Comparison of ENCODE assay signal across 21 cellular contexts in genomic region chr11:70711911-70712185, GRCh38.
"Had no signal": no experiment of that assay in that cellular context is flagged by ENCODE, and none has a peak within 500 bp of the region (broad histone marks: within the 10 kb centered on the region; RNA-seq: fewer than 3 reads in every experiment).

No MANE protein-coding gene starts in this region.

- H3K4me3 Mint-ChIP-seq: dendritic cell treated with granulocyte-macrophage colony-stimulating factor and Interleukin-4, amounts not matched to agents 40 ng/mL and 50 ng/mL, for 4 days; endodermal cell; natural killer cell; neural progenitor cell; stimulated activated naive B cell treated with anti-CD40 and anti-IgM and Interleukin-4, amounts not matched to agents 10 μg/mL and 1 μg/mL and 100 μg/mL, for 72 hours; stimulated activated naive CD8-positive, alpha-beta T cell treated with anti-CD3 and anti-CD28 coated beads, Interleukin-15, Interleukin-2, amounts not matched to agents 100 ng/mL and 50 ng/mL, for 24 hours had no signal

- H3K4me1 Mint-ChIP-seq: natural killer cell; stimulated activated naive B cell treated with anti-CD40 and anti-IgM and Interleukin-4, amounts not matched to agents 10 μg/mL and 1 μg/mL and 100 μg/mL, for 72 hours had no signal

- ATAC-seq: esophagus mucosa; gastrocnemius medialis; natural killer cell; psoas muscle; right cardiac atrium; stimulated activated naive B cell treated with anti-CD40 and anti-IgM and Interleukin-4, amounts not matched to agents 10 μg/mL and 1 μg/mL and 100 μg/mL, for 72 hours had no signal

- H3K27ac Mint-ChIP-seq: dendritic cell treated with granulocyte-macrophage colony-stimulating factor and Interleukin-4, amounts not matched to agents 40 ng/mL and 50 ng/mL, for 4 days; endodermal cell; natural killer cell; stimulated activated naive B cell treated with anti-CD40 and anti-IgM and Interleukin-4, amounts not matched to agents 10 μg/mL and 1 μg/mL and 100 μg/mL, for 72 hours; stimulated activated naive CD8-positive, alpha-beta T cell treated with anti-CD3 and anti-CD28 coated beads, Interleukin-15, Interleukin-2, amounts not matched to agents 100 ng/mL and 50 ng/mL, for 24 hours had no signal

- H3K36me3 Mint-ChIP-seq: natural killer cell; neural progenitor cell; stimulated activated naive B cell treated with anti-CD40 and anti-IgM and Interleukin-4, amounts not matched to agents 10 μg/mL and 1 μg/mL and 100 μg/mL, for 72 hours had no signal

- H3K27ac ChIP-seq: epithelial cell of prostate, gastrocnemius medialis, neural progenitor cell, psoas muscle, sigmoid colon, thoracic aorta, tibial nerve, upper lobe of left lung, uterus had no signal

- H3K4me2 ChIP-seq: neural progenitor cell had no signal

- H3K9me3 ChIP-seq: gastrocnemius medialis, psoas muscle, sigmoid colon, thoracic aorta, tibial nerve, upper lobe of left lung, uterus had no signal

- H3K27me3 ChIP-seq: neural progenitor cell, upper lobe of left lung, uterus had no signal

- H3K36me3 ChIP-seq: gastrocnemius medialis, neural progenitor cell, sigmoid colon, thoracic aorta, tibial nerve, upper lobe of left lung, uterus had no signal

- H3K4me1 ChIP-seq: gastrocnemius medialis, psoas muscle, sigmoid colon, tibial nerve, uterus had no signal

- H3K4me3 ChIP-seq: gastrocnemius medialis, neural progenitor cell, psoas muscle, sigmoid colon, thoracic aorta, tibial nerve, upper lobe of left lung, uterus had no signal

- H3K9me3 Mint-ChIP-seq: dendritic cell treated with granulocyte-macrophage colony-stimulating factor and Interleukin-4, amounts not matched to agents 40 ng/mL and 50 ng/mL, for 4 days; endodermal cell; natural killer cell; neural progenitor cell; stimulated activated naive B cell treated with anti-CD40 and anti-IgM and Interleukin-4, amounts not matched to agents 10 μg/mL and 1 μg/mL and 100 μg/mL, for 72 hours; stimulated activated naive CD8-positive, alpha-beta T cell treated with anti-CD3 and anti-CD28 coated beads, Interleukin-15, Interleukin-2, amounts not matched to agents 100 ng/mL and 50 ng/mL, for 24 hours had no signal

- DNase-seq: effector CD8-positive, alpha-beta T cell; endodermal cell; gastrocnemius medialis; head of caudate nucleus; mammary epithelial cell; natural killer cell; nucleus accumbens; psoas muscle; sigmoid colon; stimulated activated CD4-positive, alpha-beta T cell treated with anti-CD3 and anti-CD28 coated beads, Interleukin-4, amount 100 ng/mL, for 4 hours; stimulated activated naive B cell treated with anti-CD40 and anti-IgM and Interleukin-4, amounts not matched to agents 10 μg/mL and 1 μg/mL and 100 μg/mL, for 72 hours; uterus had no signal

- H3K9ac ChIP-seq: neural progenitor cell had no signal
